Comparison of ENCODE assay signal across 16 cellular contexts in genomic region chr5:139571543-139571942, GRCh38. TPM values are rescaled to one million over a fixed set of nuclear protein-coding genes. Genes with fewer than 3 reads are reported as not detected.
DNase-seq lines count a peak whose midpoint lies in the region; ATAC-seq, FAIRE-seq and TF ChIP-seq lines count a peak whose summit lies in the region.
"Had no signal": no experiment of that assay in that cellular context is flagged by ENCODE, and none has a peak within 500 bp of the region (broad histone marks: within the 10 kb centered on the region; RNA-seq: fewer than 3 reads in every experiment).

No MANE protein-coding gene starts in this region.

- H3K9me3 ChIP-seq in astrocyte (ENCODE audit: insufficient read depth, low read depth, low read length) (no peaks in the 10 kb centered on the region), Peyer's patch (no peaks in the 10 kb centered on the region)
- H3K9me3 ChIP-seq: ascending aorta, SJCRH30, vagina had no signal

- no peak overlapping the region for H2AFZ ChIP-seq in astrocyte (ENCODE audit: low read depth, low read length)
- H2AFZ ChIP-seq: neural progenitor cell had no signal

- H3K27me3 ChIP-seq in astrocyte (ENCODE audit: insufficient read depth, low read length) = no peaks in the 10 kb centered on the region
- H3K27me3 ChIP-seq in Peyer's patch = no peaks in the 10 kb centered on the region
- no peaks in the 10 kb centered on the region for H3K27me3 ChIP-seq in foreskin keratinocyte
- H3K27me3 ChIP-seq: ascending aorta, neural progenitor cell, SJCRH30, vagina had no signal

- H4K20me1 ChIP-seq in astrocyte (ENCODE audit: insufficient read depth, low read length) = peaks cover 87% of the 10 kb centered on the region

- H3K36me3 ChIP-seq in astrocyte (ENCODE audit: insufficient read depth, low read length) = no peaks in the 10 kb centered on the region
- H3K36me3 ChIP-seq in Peyer's patch = peaks cover 0 to 4% (median 0%) of the 10 kb centered on the region in 3 donors

- no peak overlapping the region for H3K4me3 Mint-ChIP-seq in activated CD4-positive, alpha-beta T cell treated with anti-CD3 and anti-CD28 coated beads for 36 hours
- H3K4me3 Mint-ChIP-seq in IgD-negative memory B cell (peak overlapping the region; percentile 44 to 83 (median 57)), astrocyte (ENCODE audit: unreplicated experiment) (no peak overlapping the region), nephron progenitor cell (no peak overlapping the region)
- H3K4me3 Mint-ChIP-seq: neural progenitor cell had no signal

- H3K9me3 Mint-ChIP-seq in activated CD4-positive, alpha-beta T cell treated with anti-CD3 and anti-CD28 coated beads for 36 hours (ENCODE audit: low read depth) = no peaks in the 10 kb centered on the region
- H3K9me3 Mint-ChIP-seq in IgD-negative memory B cell = no peaks in the 10 kb centered on the region
- H3K9me3 Mint-ChIP-seq in astrocyte (ENCODE audit: unreplicated experiment) = no peaks in the 10 kb centered on the region
- H3K9me3 Mint-ChIP-seq in nephron progenitor cell = no peaks in the 10 kb centered on the region
- H3K9me3 Mint-ChIP-seq: neural progenitor cell had no signal

- TF ChIP-seq CTCF in astrocyte (IDR thresholded peaks at IDR 0.05; ENCODE audit: insufficient read depth, low read depth, low read length) (no peak), nephron progenitor cell (IDR thresholded peaks at IDR 0.05) (no peak), Peyer's patch (IDR thresholded peaks at IDR 0.05) (no peak), foreskin keratinocyte (conservative IDR thresholded peaks at IDR 0.05) (no peak)

- no peaks in the 10 kb centered on the region for H3K27me3 Mint-ChIP-seq in activated CD4-positive, alpha-beta T cell treated with anti-CD3 and anti-CD28 coated beads for 36 hours
- H3K27me3 Mint-ChIP-seq in IgD-negative memory B cell (no peaks in the 10 kb centered on the region), astrocyte (ENCODE audit: low read depth, unreplicated experiment) (no peaks in the 10 kb centered on the region), nephron progenitor cell (ENCODE audit: low read depth, poor library complexity) (no peaks in the 10 kb centered on the region)

- intact Hi-C loops in activated CD4-positive, alpha-beta T cell treated with anti-CD3 and anti-CD28 coated beads for 36 hours (cut with DNase I, micrococcal nuclease) = no loop called here

- peaks cover 32% of the 10 kb centered on the region for H3K36me3 Mint-ChIP-seq in activated CD4-positive, alpha-beta T cell treated with anti-CD3 and anti-CD28 coated beads for 36 hours (ENCODE audit: low read depth)
- H3K36me3 Mint-ChIP-seq in IgD-negative memory B cell (peaks cover 2% of the 10 kb centered on the region), astrocyte (ENCODE audit: low read depth, unreplicated experiment) (peaks cover 2% of the 10 kb centered on the region), nephron progenitor cell (ENCODE audit: low read depth) (peaks cover 44% of the 10 kb centered on the region)

- no peak overlapping the region for H3K27ac ChIP-seq in astrocyte (ENCODE audit: low read depth, low read length)
- no peak overlapping the region for H3K27ac ChIP-seq in Peyer's patch
- no peak overlapping the region for H3K27ac ChIP-seq in foreskin keratinocyte
- H3K27ac ChIP-seq: neural progenitor cell, SJCRH30, vagina had no signal

- no peak for DNase-seq in activated CD4-positive, alpha-beta T cell treated with anti-CD3 and anti-CD28 coated beads for 36 hours
- no peak for DNase-seq in activated CD4-positive, alpha-beta T cell treated with anti-CD3 and anti-CD28 coated beads for 4 hours
- DNase-seq in astrocyte (ENCODE audit: low read depth) (no peak), nephron progenitor cell (no peak), Peyer's patch (no peak), foreskin keratinocyte (no peak)
- DNase-seq: NCI-H1105 treated with DMSO at 0.1 percent for 48 hours; right cardiac atrium; SJCRH30; stimulated activated CD4-positive, alpha-beta T cell treated with anti-CD3 and anti-CD28 coated beads, Interleukin-4, amount 100 ng/mL, for 24 hours had no signal

- peaks cover 77% of the 10 kb centered on the region for H3K4me1 Mint-ChIP-seq in activated CD4-positive, alpha-beta T cell treated with anti-CD3 and anti-CD28 coated beads for 36 hours
- peaks cover 47 to 61% (median 47%) of the 10 kb centered on the region in 3 donors for H3K4me1 Mint-ChIP-seq in IgD-negative memory B cell
- H3K4me1 Mint-ChIP-seq in astrocyte (ENCODE audit: low read depth, unreplicated experiment) = peaks cover 31% of the 10 kb centered on the region
- no peaks in the 10 kb centered on the region for H3K4me1 Mint-ChIP-seq in nephron progenitor cell
- H3K4me1 Mint-ChIP-seq: neural progenitor cell had no signal

- H3K4me2 ChIP-seq in astrocyte (ENCODE audit: low read length) = no peak overlapping the region
- H3K4me2 ChIP-seq: neural progenitor cell had no signal

- POLR2A ChIA-PET in activated CD4-positive, alpha-beta T cell treated with anti-CD3 and anti-CD28 coated beads for 36 hours (lab: Charles Lee) = interaction anchor here (0.6 to 0.7 kb wide), 2 partner anchors 38 to 1151 kb away, joined by 3 read pairs; no protein-coding TSS in a partner anchor

- no peak overlapping the region for H3K4me3 ChIP-seq in astrocyte (ENCODE audit: insufficient read depth, low read depth, low read length)
- H3K4me3 ChIP-seq in Peyer's patch = no peak overlapping the region
- H3K4me3 ChIP-seq: ascending aorta, neural progenitor cell, SJCRH30, vagina had no signal

- FAIRE-seq in astrocyte (lab: Jason Lieb, UNC) = no peak
- FAIRE-seq: D721Med had no signal

- H3K9ac ChIP-seq in astrocyte (ENCODE audit: low read length) = no peak overlapping the region
- H3K9ac ChIP-seq: neural progenitor cell had no signal

- H3K4me1 ChIP-seq in astrocyte (ENCODE audit: insufficient read depth, low read length) = peaks cover 3% of the 10 kb centered on the region
- H3K4me1 ChIP-seq in Peyer's patch = peaks cover 0 to 24% (median 12%) of the 10 kb centered on the region in 4 donors
- no peaks in the 10 kb centered on the region for H3K4me1 ChIP-seq in foreskin keratinocyte
- H3K4me1 ChIP-seq: neural progenitor cell, SJCRH30 had no signal

- TF ChIP-seq POLR2A in Peyer's patch (IDR thresholded peaks at IDR 0.05) = no peak

- ATAC-seq in activated CD4-positive, alpha-beta T cell treated with anti-CD3 and anti-CD28 coated beads for 36 hours = no peak
- ATAC-seq in HG03045 (IDR thresholded peaks at IDR 0.05; ENCODE audit: unreplicated experiment) (no peak), foreskin keratinocyte (no peak)

- CTCF ChIA-PET in activated CD4-positive, alpha-beta T cell treated with anti-CD3 and anti-CD28 coated beads for 36 hours (lab: Charles Lee) = interaction anchor here (0.7 to 1.5 kb wide), 4 partner anchors 8 to 16 kb away, joined by 3 to 5 read pairs (median 4); partner anchors contain the start of gene UBE2D2

- peak overlapping the region; percentile 45 for H3K27ac Mint-ChIP-seq in activated CD4-positive, alpha-beta T cell treated with anti-CD3 and anti-CD28 coated beads for 36 hours
- peak overlapping the region; percentile 23 to 76 (median 75) for H3K27ac Mint-ChIP-seq in IgD-negative memory B cell
- peak overlapping the region; percentile 48 for H3K27ac Mint-ChIP-seq in astrocyte (ENCODE audit: unreplicated experiment)
- peak overlapping the region; percentile 70 for H3K27ac Mint-ChIP-seq in nephron progenitor cell
- H3K27ac Mint-ChIP-seq: neural progenitor cell had no signal

- H3K79me2 ChIP-seq in astrocyte (ENCODE audit: insufficient read depth, low read length) = peaks cover 99% of the 10 kb centered on the region

RNA-seq across cellular contexts. Expression of gene UBE2D2, which starts 10.4 kb away (rescaled TPM):
- total RNA-seq in activated CD4-positive, alpha-beta T cell treated with anti-CD3 and anti-CD28 coated beads for 36 hours = 100 to 1,000 TPM; 262 to 289 TPM
- 313 TPM for polyA plus RNA-seq in IgD-negative memory B cell
- 161 and 169 TPM in 2 replicates for total RNA-seq in astrocyte
- 10 to 100 TPM; 60.2 to 87.9 (median 70.2) TPM for total RNA-seq in Peyer's patch
- 149 TPM in 2 replicates for total RNA-seq in foreskin keratinocyte
- 153 and 160 TPM in 2 replicates for polyA plus RNA-seq in foreskin keratinocyte

Comparison
In these comparisons a context has a peak if more than half of its experiments do, and no peak if none do; other contexts are left out.
1. H3K4me3 Mint-ChIP-seq: peak in IgD-negative memory B cell (4 of 4); none in activated CD4-positive, alpha-beta T cell treated with anti-CD3 and anti-CD28 coated beads for 36 hours (single experiment), astrocyte (single experiment) and nephron progenitor cell (single experiment).
2. Peak in every context shown above with its lines, with median percentiles within 50 percentile points of each other: H3K27ac Mint-ChIP-seq.